ENCODE assay signal across 2 cellular contexts in the genomic region with DNA sequence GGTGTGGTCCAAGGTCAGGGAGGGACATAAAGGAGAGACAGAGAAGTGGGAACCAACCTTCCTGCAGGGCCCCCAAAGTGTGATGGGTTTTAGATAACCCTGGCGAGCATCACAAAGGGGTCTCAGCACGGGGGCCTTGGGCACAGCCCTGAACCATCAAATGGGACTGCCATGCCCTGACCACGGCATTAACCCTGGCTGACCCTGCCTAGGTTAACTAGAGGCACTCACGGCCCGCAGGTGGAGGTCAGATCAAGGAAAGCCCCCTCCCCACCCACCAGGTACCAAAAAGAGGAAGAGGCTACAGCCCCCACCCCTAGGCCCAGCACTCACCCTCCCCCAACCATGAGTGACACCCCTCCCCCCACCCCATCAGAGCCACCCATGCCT.
TF ChIP-seq lines count a peak whose summit lies in the region.

No MANE protein-coding gene starts in this region.

TF ChIP-seq in A549, 52 proteins besides CTCF, POLR2A, EP300 and RAD21:
- no peak for TF ChIP-seq NR3C1 (IDR thresholded peaks at IDR 0.05)

TF ChIP-seq in H1, 55 proteins besides CTCF, POLR2A, EP300 and RAD21:
- TF ChIP-seq CTBP2 (IDR thresholded peaks at IDR 0.05; ENCODE audit: borderline replicate concordance, insufficient read depth, insufficient read length, low read length) (no peak), ZNF274 (IDR thresholded peaks at IDR 0.05; ENCODE audit: borderline replicate concordance, extremely low read depth, low read length) (no peak), SP1 (IDR thresholded peaks at IDR 0.05; ENCODE audit: low read depth, low read length) (no peak), CREB1 (IDR thresholded peaks at IDR 0.05) (no peak)
